ENCODE assay signal across 23 cellular contexts in genomic region chr16:6714510-6714909, GRCh38.
DNase-seq lines count a peak whose midpoint lies in the region; ATAC-seq, FAIRE-seq and TF ChIP-seq lines count a peak whose summit lies in the region.
"Had no signal": no experiment of that assay in that cellular context is flagged by ENCODE, and none has a peak within 500 bp of the region (broad histone marks: within the 10 kb centered on the region; RNA-seq: fewer than 3 reads in every experiment).

No MANE protein-coding gene starts in this region.

- H3K27ac Mint-ChIP-seq in endodermal cell: no peak overlapping the region
- H3K27ac Mint-ChIP-seq: B cell; CD14-positive monocyte; CD4-positive, alpha-beta T cell; CD8-positive, alpha-beta memory T cell had no signal

- peaks cover 21% of the 10 kb centered on the region for H3K27me3 Mint-ChIP-seq in endodermal cell (ENCODE audit: insufficient read depth)
- H3K27me3 Mint-ChIP-seq: B cell; CD4-positive, alpha-beta T cell had no signal

- FAIRE-seq in K562 (lab: Jason Lieb, UNC): no peak
- FAIRE-seq: A204.1, D721Med, GM12891, GM18507 had no signal

- no peaks in the 10 kb centered on the region for H3K79me2 ChIP-seq in K562 (ENCODE audit: control insufficient read depth, insufficient read depth, low read length)

- CTCF ChIA-PET in K562 (lab: Yijun Ruan, JAX; ENCODE audit: low intra/inter-chr PET ratio): no interaction called here

- H3K4me3 ChIP-seq in LNCaP clone FGC (ENCODE audit: low read depth, low read length) (no peak overlapping the region), K562 (no peak overlapping the region), endodermal cell (ENCODE audit: low read length) (no peak overlapping the region), breast epithelium (no peak overlapping the region)
- H3K4me3 ChIP-seq: BLaER1, GM23248 had no signal

- no peaks in the 10 kb centered on the region for H3K4me1 Mint-ChIP-seq in endodermal cell
- H3K4me1 Mint-ChIP-seq: B cell; CD14-positive monocyte; CD8-positive, alpha-beta memory T cell had no signal

- H3K9me3 ChIP-seq in K562 (replicated peaks; ENCODE audit: control insufficient read depth, insufficient read depth, low read depth, low read length) (no peaks in the 10 kb centered on the region), endodermal cell (ENCODE audit: control insufficient read depth, low read length) (no peaks in the 10 kb centered on the region), breast epithelium (peaks cover 0 to 12% of the 10 kb centered on the region in 2 donors)

- no peak for TF ChIP-seq EP300 in K562 (IDR thresholded peaks at IDR 0.05; ENCODE audit: low read length)

- no peaks in the 10 kb centered on the region for H3K36me3 Mint-ChIP-seq in endodermal cell (ENCODE audit: low read depth)
- H3K36me3 Mint-ChIP-seq: CD14-positive monocyte; CD8-positive, alpha-beta memory T cell had no signal

- no peaks in the 10 kb centered on the region for H3K9me1 ChIP-seq in K562 (ENCODE audit: control insufficient read depth, insufficient read depth, low read length)

- H3K9ac ChIP-seq in K562 (ENCODE audit: insufficient read depth in 1 of 2, low read depth in 2 of 2, low read length in 2 of 2) (no peak overlapping the region), endodermal cell (ENCODE audit: extremely low read depth, low read length, poor library complexity, severe bottlenecking) (no peak overlapping the region)
- H3K9ac ChIP-seq: BLaER1, GM23248 had no signal

- peaks cover 4% of the 10 kb centered on the region for H3K9me3 Mint-ChIP-seq in endodermal cell

- peak; percentile 28 for TF ChIP-seq CTCF in C4-2B (conservative IDR thresholded peaks at IDR 0.05)
- 0 out of 2 replicates have a peak, but pooled peaks have one; percentile 1 for TF ChIP-seq CTCF in LNCaP clone FGC (IDR thresholded peaks at IDR 0.05; ENCODE audit: control insufficient read depth, extremely low read depth, insufficient read depth)
- TF ChIP-seq CTCF in K562 (IDR thresholded peaks at IDR 0.05 in 2 of 3, conservative IDR thresholded peaks at IDR 0.05 in 1 of 3; ENCODE audit: insufficient read depth in 2 of 3, low read depth in 1 of 3, low read length in 3 of 3): no peak
- peak; percentile 60 for TF ChIP-seq CTCF in endodermal cell (conservative IDR thresholded peaks at IDR 0.05)
- no peak for TF ChIP-seq CTCF in breast epithelium (IDR thresholded peaks at IDR 0.05)

- POLR2A ChIA-PET in K562 (lab: Yijun Ruan, JAX): no interaction called here

- H3K4me1 ChIP-seq in K562 (replicated peaks in 1 of 2; ENCODE audit: control insufficient read depth in 2 of 2, insufficient read depth in 2 of 2, low read length in 2 of 2) (no peaks in the 10 kb centered on the region), endodermal cell (ENCODE audit: control insufficient read depth, insufficient read depth, low read length) (no peaks in the 10 kb centered on the region), breast epithelium (no peaks in the 10 kb centered on the region)
- H3K4me1 ChIP-seq: BLaER1 had no signal

- H3K27me3 ChIP-seq in K562 (ENCODE audit: control insufficient read depth in 2 of 2, insufficient read depth in 2 of 2, low read length in 2 of 2) (0 out of 5 replicates have a peak, but pooled peaks cover 0 to 3% of the 10 kb centered on the region in 2 experiments), endodermal cell (ENCODE audit: control insufficient read depth, insufficient read depth, low read length, poor library complexity, severe bottlenecking) (peaks cover 16% of the 10 kb centered on the region), breast epithelium (no peaks in the 10 kb centered on the region)
- H3K27me3 ChIP-seq: BLaER1 had no signal

- ATAC-seq in K562 (peak; percentile 55; the same call in 1 of the 3 replicates), GM18861 (IDR thresholded peaks at IDR 0.05; ENCODE audit: unreplicated experiment) (no peak)

- H3K4me2 ChIP-seq in K562 (ENCODE audit: insufficient read depth, low read length): no peak overlapping the region
- H3K4me2 ChIP-seq: BLaER1 had no signal

- WGBS in K562 (ENCODE audit: insufficient coverage, low coverage, missing lambda C conversion rate): 0% methylated on average over 3 of the region's 3 CpGs
- WGBS in endodermal cell (ENCODE audit: insufficient coverage in 1 of 2, insufficient read length in 1 of 2), 2 experiments: 70 to 94% methylated on average over 2 to 3 of the region's 3 CpGs

- in situ Hi-C loops in K562 (cut with MboI): no loop called here

- no peak overlapping the region for H3K27ac ChIP-seq in C4-2B
- no peak overlapping the region for H3K27ac ChIP-seq in K562 (ENCODE audit: extremely low read depth, low read depth, low read length)
- no peak overlapping the region for H3K27ac ChIP-seq in endodermal cell (ENCODE audit: low read depth, low read length)
- H3K27ac ChIP-seq in caudate nucleus (ENCODE audit: low read depth, low read length): no peak overlapping the region
- no peak overlapping the region for H3K27ac ChIP-seq in breast epithelium
- H3K27ac ChIP-seq: 22Rv1, BLaER1, GM23248 had no signal

- BruUV-seq in K562 (replicated peaks; lab: Mats Ljungman, UMichigan): no TSS peak

- no peaks in the 10 kb centered on the region for H4K20me1 ChIP-seq in K562 (replicated peaks; ENCODE audit: control insufficient read depth, insufficient read depth, low read length)
- H4K20me1 ChIP-seq: BLaER1 had no signal

- TF ChIP-seq POLR2A in K562 (conservative IDR thresholded peaks at IDR 0.05) (no peak), breast epithelium (IDR thresholded peaks at IDR 0.05) (no peak)

- no peak for TF ChIP-seq RAD21 in K562 (CRISPR knock-in tag; conservative IDR thresholded peaks at IDR 0.05 in 1 of 2, IDR thresholded peaks at IDR 0.05 in 1 of 2)

- no peak for DNase-seq in LNCaP clone FGC (ENCODE audit: low read depth)
- peak in 1 of 4 experiments; percentile 10 for DNase-seq in K562 (ENCODE audit: extremely low read depth in 1 of 4, low spot score in 3 of 4)
- no peak for DNase-seq in endodermal cell
- no peak for DNase-seq in caudate nucleus (lab: John Stamatoyannopoulos, UW)
- DNase-seq in NCI-H446 treated with DMSO at 0.1 percent for 48 hours (lab: John Stamatoyannopoulos, UW): no peak
- DNase-seq in breast epithelium (ENCODE audit: low spot score in 2 of 2): no peak
- DNase-seq: CD4-positive, alpha-beta T cell; CD8-positive, alpha-beta memory T cell; DMS 273 treated with DMSO at 0.1 percent for 48 hours; DMS79; GF-D8; GM23248; HCEC 1CT had no signal

- intact Hi-C loops in K562 (cut with micrococcal nuclease) (no loop called here), breast epithelium (cut with DNase I; ENCODE audit: low total_unique reads) (no loop called here)

- H2AFZ ChIP-seq in K562 (ENCODE audit: low read depth, low read length): no peak overlapping the region
- H2AFZ ChIP-seq: GM23248 had no signal

- H3K36me3 ChIP-seq in K562 (ENCODE audit: control insufficient read depth, insufficient read depth, low read length): no peaks in the 10 kb centered on the region
- no peaks in the 10 kb centered on the region for H3K36me3 ChIP-seq in endodermal cell (ENCODE audit: control insufficient read depth, insufficient read depth, low read length)
- H3K36me3 ChIP-seq in breast epithelium: no peaks in the 10 kb centered on the region
- H3K36me3 ChIP-seq: BLaER1 had no signal

- H3K4me3 Mint-ChIP-seq in endodermal cell: no peak overlapping the region
- H3K4me3 Mint-ChIP-seq: B cell; CD14-positive monocyte; CD4-positive, alpha-beta T cell; CD8-positive, alpha-beta memory T cell had no signal

TF ChIP-seq in K562, 482 proteins besides CTCF, POLR2A, EP300 and RAD21:
- TF ChIP-seq HMG20A (CRISPR knock-in tag; conservative IDR thresholded peaks at IDR 0.05): no peak
- TF ChIP-seq HDAC8 (tag; IDR thresholded peaks at IDR 0.05): no peak
- TF ChIP-seq TGIF2 (CRISPR knock-in tag; IDR thresholded peaks at IDR 0.05): no peak
- TF ChIP-seq TBP (optimal IDR thresholded peaks at IDR 0.05; ENCODE audit: low read depth, low read length): no peak
- TF ChIP-seq PTRF (tag; IDR thresholded peaks at IDR 0.05): no peak
- no peak for TF ChIP-seq FIP1L1 (IDR thresholded peaks at IDR 0.05; ENCODE audit: low read depth, low read length, poor library complexity, severe bottlenecking)
- no peak for TF ChIP-seq NELFE (IDR thresholded peaks at IDR 0.05; ENCODE audit: insufficient read depth, insufficient read length)
- no peak for TF ChIP-seq MLX (CRISPR knock-in tag; conservative IDR thresholded peaks at IDR 0.05)
- TF ChIP-seq FOSL1 (tag; conservative IDR thresholded peaks at IDR 0.05): no peak

Comparison
In these comparisons a context has a peak if more than half of its experiments do, and no peak if none do; other contexts are left out.
1. CTCF ChIP-seq: peak in C4-2B (single experiment), LNCaP clone FGC (single experiment) and endodermal cell (single experiment); none in K562 (0 of 3) and breast epithelium (0 of 3).